In the genomic region with DNA sequence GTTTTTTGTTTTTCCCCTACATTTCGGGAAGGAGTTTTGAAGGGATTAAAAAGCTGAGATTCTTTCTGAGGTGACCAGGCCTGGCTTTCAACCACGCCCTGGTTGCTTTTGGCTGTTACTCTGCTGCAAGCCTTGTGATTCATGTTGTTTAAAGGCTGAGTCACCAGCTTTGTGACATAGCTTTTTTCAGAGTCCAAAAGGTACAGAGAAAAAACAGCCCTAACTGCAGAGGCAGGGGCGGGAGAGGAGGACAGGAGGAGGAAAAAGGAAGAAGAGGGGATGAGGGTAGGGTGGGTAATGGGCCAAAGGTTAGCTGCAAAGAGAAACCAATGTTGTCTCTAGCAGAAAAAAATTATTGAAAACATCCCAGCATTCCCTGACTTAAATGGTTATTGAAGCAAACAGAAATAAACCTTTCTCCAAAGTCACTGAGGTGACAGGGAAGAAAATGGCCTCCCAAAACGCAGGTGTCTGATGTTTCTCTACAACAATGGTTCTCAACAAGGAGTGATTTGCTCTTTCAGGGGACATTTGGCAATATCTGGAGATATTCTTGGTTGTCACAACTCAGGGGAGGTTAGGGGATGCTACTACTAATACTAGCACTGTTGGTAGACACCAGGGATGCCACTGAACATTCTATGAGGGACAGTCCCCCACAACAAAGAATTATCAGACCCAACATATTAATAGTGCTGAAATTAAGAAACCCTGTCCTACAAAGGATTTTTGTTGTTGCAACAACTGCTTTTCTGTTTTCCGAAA, we compare ENCODE assay signal across 8 cellular contexts. TPM values are rescaled to one million over a fixed set of nuclear protein-coding genes. Genes with fewer than 3 reads are reported as not detected.
DNase-seq lines count a peak whose midpoint lies in the region; ATAC-seq, FAIRE-seq and TF ChIP-seq lines count a peak whose summit lies in the region.

No MANE protein-coding gene starts in this region.

- H3K27ac ChIP-seq in MM.1S (ENCODE audit: low read length) (peak overlapping the region; percentile 100), K562 (ENCODE audit: extremely low read depth, low read depth, low read length) (peak overlapping the region; percentile 100)

- peaks cover 12% of the 10 kb centered on the region for H4K20me1 ChIP-seq in MM.1S (ENCODE audit: insufficient read depth, low read length)
- peaks cover 20% of the 10 kb centered on the region for H4K20me1 ChIP-seq in K562 (replicated peaks; ENCODE audit: control insufficient read depth, insufficient read depth, low read length)

- H3K4me2 ChIP-seq in MM.1S (ENCODE audit: low read depth, low read length) (peak overlapping the region; percentile 88), K562 (ENCODE audit: insufficient read depth, low read length) (peak overlapping the region; percentile 94)

- ATAC-seq in K562 (peak; percentile 50), HG02678 (IDR thresholded peaks at IDR 0.05; ENCODE audit: unreplicated experiment) (no peak)

- peak; percentile 82 for FAIRE-seq in K562 (lab: Jason Lieb, UNC)

- H2AFZ ChIP-seq in MM.1S (ENCODE audit: low read length) (no peak overlapping the region), K562 (ENCODE audit: low read depth, low read length) (peak overlapping the region; percentile 94)

- DNase-seq in CD1c-positive myeloid dendritic cell (ENCODE audit: extremely low spot score) (peak; percentile 92), MM.1S (peak; percentile 48), K562 (ENCODE audit: extremely low read depth in 1 of 4, low spot score in 3 of 4) (peak in 3 of 4 experiments; percentile 20 to 91 (median 50)), iris pigment epithelial cell (ENCODE audit: low read depth) (peak; percentile 95), GM19240 (ENCODE audit: insufficient read length, low spot score) (no peak), amniotic stem cell (lab: John Stamatoyannopoulos, UW) (no peak)
- DNase-seq in stimulated activated CD4-positive, alpha-beta T cell treated with anti-CD3 and anti-CD28 coated beads, Interleukin-2, amount 100 ng/mL, for 4 hours (ENCODE audit: low read depth) = peak; percentile 44

- H3K36me3 ChIP-seq in MM.1S (replicated peaks; ENCODE audit: insufficient read depth, low read length) = no peaks in the 10 kb centered on the region
- H3K36me3 ChIP-seq in K562 (ENCODE audit: control insufficient read depth, insufficient read depth, low read length) = peaks cover 22% of the 10 kb centered on the region; the same call in 2 of the 3 replicates

- peak overlapping the region; percentile 91 for H3K4me3 ChIP-seq in MM.1S (ENCODE audit: low read length)
- H3K4me3 ChIP-seq in K562 = peak overlapping the region; percentile 94

- H3K79me2 ChIP-seq in MM.1S (ENCODE audit: low read length) (peaks cover 30% of the 10 kb centered on the region), K562 (ENCODE audit: control insufficient read depth, insufficient read depth, low read length) (peaks cover 40% of the 10 kb centered on the region)

- intact Hi-C loops in K562 (cut with micrococcal nuclease) = no loop called here

- no peaks in the 10 kb centered on the region for H3K9me2 ChIP-seq in MM.1S (replicated peaks; ENCODE audit: insufficient read depth, low read length)

- peaks cover 24% of the 10 kb centered on the region for H3K4me1 ChIP-seq in MM.1S (ENCODE audit: low read length)
- H3K4me1 ChIP-seq in K562 (replicated peaks in 1 of 2; ENCODE audit: control insufficient read depth in 2 of 2, insufficient read depth in 2 of 2, low read length in 2 of 2) = peaks cover 27 to 46% of the 10 kb centered on the region in 2 experiments

- no peak for TF ChIP-seq RAD21 in K562 (CRISPR knock-in tag; conservative IDR thresholded peaks at IDR 0.05 in 1 of 2, IDR thresholded peaks at IDR 0.05 in 1 of 2)

- no TSS peak for BruUV-seq in K562 (replicated peaks; lab: Mats Ljungman, UMichigan)

- peaks cover 72% of the 10 kb centered on the region for H3F3A ChIP-seq in MM.1S (ENCODE audit: insufficient read depth, low read length)

- TF ChIP-seq CTCF in MM.1S (IDR thresholded peaks at IDR 0.05; ENCODE audit: low read length) (no peak), K562 (IDR thresholded peaks at IDR 0.05 in 2 of 3, conservative IDR thresholded peaks at IDR 0.05 in 1 of 3; ENCODE audit: insufficient read depth in 2 of 3, low read depth in 1 of 3, low read length in 3 of 3) (no peak)

- H3K9me1 ChIP-seq in K562 (ENCODE audit: control insufficient read depth, insufficient read depth, low read length) = peaks cover 7% of the 10 kb centered on the region

- peak; percentile 80 for TF ChIP-seq EP300 in K562 (IDR thresholded peaks at IDR 0.05; ENCODE audit: low read length)

- H3K9me3 ChIP-seq in MM.1S (replicated peaks; ENCODE audit: insufficient read depth, low read length) = no peaks in the 10 kb centered on the region
- no peaks in the 10 kb centered on the region for H3K9me3 ChIP-seq in K562 (replicated peaks; ENCODE audit: control insufficient read depth, insufficient read depth, low read depth, low read length)

- H3K9ac ChIP-seq in MM.1S (ENCODE audit: low read length) = peak overlapping the region; percentile 99
- peak overlapping the region; percentile 59 to 100; a peak in 3 of 4 replicates for H3K9ac ChIP-seq in K562 (ENCODE audit: insufficient read depth in 1 of 2, low read depth in 2 of 2, low read length in 2 of 2)

- CTCF ChIA-PET in K562 (lab: Yijun Ruan, JAX; ENCODE audit: low intra/inter-chr PET ratio) = no interaction called here

- in situ Hi-C loops in K562 (cut with MboI) = no loop called here

- POLR2A ChIA-PET in K562 (lab: Yijun Ruan, JAX) = interaction anchor here (0.6 to 9.2 kb wide), 13 partner anchors 10 to 1204 kb away, joined by 3 to 127 read pairs (median 7); no protein-coding TSS in a partner anchor

- peak; percentile 62 for TF ChIP-seq POLR2A in K562 (conservative IDR thresholded peaks at IDR 0.05)

- WGBS in K562 (ENCODE audit: insufficient coverage, low coverage, missing lambda C conversion rate) = 3% methylated on average over 5 of the region's 5 CpGs

- H3K27me3 ChIP-seq in MM.1S (replicated peaks; ENCODE audit: insufficient read depth, low read length) = no peaks in the 10 kb centered on the region
- no peaks in the 10 kb centered on the region for H3K27me3 ChIP-seq in K562 (ENCODE audit: control insufficient read depth in 2 of 2, insufficient read depth in 2 of 2, low read length in 2 of 2)

TF ChIP-seq in K562, 482 proteins besides CTCF, POLR2A, EP300 and RAD21 (continues in another document):
- TF ChIP-seq SRF (CRISPR knock-in tag; IDR thresholded peaks at IDR 0.05) = no peak
- peak; percentile 58; the same call in 1 of the 2 replicates for TF ChIP-seq HMBOX1 (IDR thresholded peaks at IDR 0.05)
- no peak for TF ChIP-seq TAF1 (IDR thresholded peaks at IDR 0.05; ENCODE audit: control insufficient read depth, extremely low read depth, insufficient read depth, low read length, severe bottlenecking)
- peak; percentile 85 for TF ChIP-seq FOXK2 (conservative IDR thresholded peaks at IDR 0.05 in 1 of 2, IDR thresholded peaks at IDR 0.05 in 1 of 2; ENCODE audit: low read depth in 2 of 2)
- TF ChIP-seq ZSCAN32 (CRISPR knock-in tag; IDR thresholded peaks at IDR 0.05) = no peak
- 0 out of 2 replicates have a peak, but pooled peaks have one; percentile 33 for TF ChIP-seq GTF2A2 (tag; IDR thresholded peaks at IDR 0.05)

RNA-seq across cellular contexts. Expression of gene UBC, which starts 2.1 kb away (rescaled TPM):
- total RNA-seq in K562 (2011; cell fraction: chromatin; rRNA removed; ENCODE audit: low replicate concordance) = 193 and 317 TPM in 2 replicates
- total RNA-seq in K562 (2011; cell fraction: nucleolus; rRNA removed) = 188 and 214 TPM in 2 replicates
- 283 and 301 TPM in 2 replicates for total RNA-seq in K562 (2011; cell fraction: nucleoplasm; rRNA removed)
- total RNA-seq in K562 (2014; rRNA removed) (717 and 744 TPM in 2 replicates), K562 (2014; rRNA removed; fragmentation: Illumina TruSeq; extraction: Trizol) (771 and 813 TPM in 2 replicates), K562 (2015; rRNA removed; fragmentation: Illumina TruSeq; extraction: Trizol) (795 and 812 TPM in 2 replicates), K562 (2021) (697 and 765 TPM in 2 replicates)
- polyA plus RNA-seq in K562 (2011; rRNA removed) (1,118 and 1,197 TPM in 2 replicates), K562 (2014; fragmentation: Illumina TruSeq; extraction: Trizol) (825 and 860 TPM in 2 replicates), K562 (2014; fragmentation: Nextera tagmentation; extraction: Ambion mirVana) (1,000 to 10,000 TPM in 1 of 2 experiments, 100 to 1,000 TPM in 1; 927 to 1,153 TPM), K562 (2014; rRNA removed) (533 and 624 TPM in 2 replicates)
- polyA plus RNA-seq in K562 (2011; cell fraction: cytosol; rRNA removed) = 514 and 899 TPM in 2 replicates
- 518 and 627 TPM in 2 replicates for polyA plus RNA-seq in K562 (2011; cell fraction: nucleus; rRNA removed)
- 1,269 and 1,358 TPM in 2 replicates for polyA plus RNA-seq in K562 (2012)
- 765 and 975 TPM in 2 replicates for polyA minus RNA-seq in K562 (2011; rRNA and poly(A)+ RNA removed)
- polyA minus RNA-seq in K562 (2011; cell fraction: cytosol; rRNA and poly(A)+ RNA removed) = 543 and 602 TPM in 2 replicates
- 77.0 and 177 TPM in 2 replicates for polyA minus RNA-seq in K562 (2011; cell fraction: nucleus; rRNA and poly(A)+ RNA removed)

RNA-seq across cellular contexts. Expression of gene SCARB1, which starts 52.9 kb away (rescaled TPM):
- total RNA-seq in K562 (2011; cell fraction: chromatin; rRNA removed; ENCODE audit: low replicate concordance) = 238 and 543 TPM in 2 replicates
- total RNA-seq in K562 (2011; cell fraction: nucleolus; rRNA removed) = 351 and 425 TPM in 2 replicates
- 354 and 357 TPM in 2 replicates for total RNA-seq in K562 (2011; cell fraction: nucleoplasm; rRNA removed)
- 52.8 and 83.0 TPM in 2 replicates for total RNA-seq in K562 (2014; rRNA removed)
- 30.9 and 38.4 TPM in 2 replicates for total RNA-seq in K562 (2014; rRNA removed; fragmentation: Illumina TruSeq; extraction: Trizol)
- total RNA-seq in K562 (2015; rRNA removed; fragmentation: Illumina TruSeq; extraction: Trizol) = 36.0 and 38.7 TPM in 2 replicates
- 148 and 157 TPM in 2 replicates for total RNA-seq in K562 (2021)
- polyA plus RNA-seq in K562 (2011; rRNA removed) = 81.9 and 168 TPM in 2 replicates
- polyA plus RNA-seq in K562 (2011; cell fraction: cytosol; rRNA removed) = 161 and 163 TPM in 2 replicates
- 435 and 491 TPM in 2 replicates for polyA plus RNA-seq in K562 (2011; cell fraction: nucleus; rRNA removed)
- 87.6 and 124 TPM in 2 replicates for polyA plus RNA-seq in K562 (2012)
- polyA plus RNA-seq in K562 (2014; fragmentation: Illumina TruSeq; extraction: Trizol) = 143 and 152 TPM in 2 replicates
- 1 to 10 TPM in 1 of 2 experiments, under 1 TPM in 1; 0.56 to 4.7 TPM for polyA plus RNA-seq in K562 (2014; fragmentation: Nextera tagmentation; extraction: Ambion mirVana)
- polyA plus RNA-seq in K562 (2014; rRNA removed) = 79.2 and 92.6 TPM in 2 replicates
- 83.0 and 106 TPM in 2 replicates for polyA minus RNA-seq in K562 (2011; rRNA and poly(A)+ RNA removed)
- 90.2 and 100 TPM in 2 replicates for polyA minus RNA-seq in K562 (2011; cell fraction: cytosol; rRNA and poly(A)+ RNA removed)
- polyA minus RNA-seq in K562 (2011; cell fraction: nucleus; rRNA and poly(A)+ RNA removed) = 82.3 and 143 TPM in 2 replicates

Comparison
In these comparisons a context has a peak if more than half of its experiments do, and no peak if none do; other contexts are left out.
1. DNase-seq: peak in CD1c-positive myeloid dendritic cell (single experiment), MM.1S (single experiment), K562 (3 of 4), iris pigment epithelial cell (single experiment) and stimulated activated CD4-positive, alpha-beta T cell treated with anti-CD3 and anti-CD28 coated beads, Interleukin-2, amount 100 ng/mL, for 4 hours (single experiment); none in GM19240 (single experiment) and amniotic stem cell (single experiment).